Comparison of ENCODE assay signal across 9 cellular contexts in the genomic region with DNA sequence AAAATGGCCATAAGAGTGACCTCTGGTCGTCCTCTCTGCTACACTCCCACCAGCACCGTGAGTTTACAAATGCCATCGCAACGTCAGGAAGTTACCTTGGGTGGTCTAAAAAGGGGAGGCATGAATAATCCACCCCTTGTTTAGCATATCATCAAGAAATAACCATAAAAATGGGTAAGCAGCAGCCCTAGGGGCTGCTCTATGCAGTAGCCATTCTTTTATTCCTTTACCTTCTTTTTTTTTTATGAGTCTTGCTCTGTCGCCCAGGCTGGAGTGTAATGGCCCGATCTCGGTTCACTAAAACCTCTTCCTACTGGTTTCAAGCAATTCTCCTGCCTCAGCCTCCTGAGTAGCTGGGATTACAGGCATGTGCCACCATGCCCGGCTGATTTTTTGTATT. TPM values are rescaled to one million over a fixed set of nuclear protein-coding genes. Genes with fewer than 3 reads are reported as not detected.
DNase-seq lines count a peak whose midpoint lies in the region; TF ChIP-seq lines count a peak whose summit lies in the region.
"Not testable (repeated sequence)": the region's sequence is repeated elsewhere in the genome, so short reads cannot be mapped to it uniquely, and the experiment has no call there.
"Had no signal": no experiment of that assay in that cellular context is flagged by ENCODE, and none has a peak within 500 bp of the region (broad histone marks: within the 10 kb centered on the region; RNA-seq: fewer than 3 reads in every experiment).

No MANE protein-coding gene starts in this region.

- not testable (repeated sequence) for TF ChIP-seq EP300 in sigmoid colon (IDR thresholded peaks at IDR 0.05); suprapubic skin (IDR thresholded peaks at IDR 0.05)

- H3K27ac ChIP-seq in esophagus (ENCODE audit: low read depth in 2 of 2, low read length in 1 of 2) = peak overlapping the region; percentile 32 to 83
- peak overlapping the region; percentile 96 for H3K27ac ChIP-seq in left ventricle myocardium inferior (replicated peaks)
- not testable (repeated sequence) for H3K27ac ChIP-seq in mesenchymal stem cell (ENCODE audit: low read length, poor library complexity, severe bottlenecking)
- H3K27ac ChIP-seq in sigmoid colon = peak overlapping the region; percentile 85 to 97 (median 92)
- H3K27ac ChIP-seq in suprapubic skin = peak overlapping the region; percentile 25
- H3K27ac ChIP-seq in vagina = peak overlapping the region; percentile 87

- not testable (repeated sequence) for TF ChIP-seq POLR2A in sigmoid colon (IDR thresholded peaks at IDR 0.05); suprapubic skin (IDR thresholded peaks at IDR 0.05); vagina (IDR thresholded peaks at IDR 0.05)

- H2BK120ac ChIP-seq in mesenchymal stem cell (ENCODE audit: low read depth, low read length) = not testable (repeated sequence)

- H3K27me3 Mint-ChIP-seq in HFFc6 (ENCODE audit: insufficient read depth) = not testable (repeated sequence)

- not testable (repeated sequence) for H2BK15ac ChIP-seq in mesenchymal stem cell (ENCODE audit: low read depth, poor library complexity, severe bottlenecking)

- not testable (repeated sequence) for H3K18ac ChIP-seq in mesenchymal stem cell (ENCODE audit: low read depth in 1 of 2, low read length in 2 of 2)

- H3K4me3 ChIP-seq in adipocyte (ENCODE audit: low read length); esophagus (ENCODE audit: low read depth in 1 of 2, low read length in 2 of 2); left ventricle myocardium inferior: not testable (repeated sequence)
- H3K4me3 ChIP-seq in mesenchymal stem cell (ENCODE audit: insufficient read depth in 1 of 2, low read depth in 1 of 2, low read length in 2 of 2) (peak overlapping the region in 1 of 2 experiments; percentile 53), sigmoid colon (peak overlapping the region in 1 of 4 donors; percentile 5), suprapubic skin (peak overlapping the region; percentile 16), vagina (peak overlapping the region; percentile 12 to 25)

- H3K9ac ChIP-seq in adipocyte (ENCODE audit: low read length) (peak overlapping the region; percentile 62), mesenchymal stem cell (ENCODE audit: low read length) (peak overlapping the region; percentile 70)

- peaks cover 16% of the 10 kb centered on the region for H3K36me3 ChIP-seq in adipocyte (ENCODE audit: control insufficient read depth, insufficient read depth, low read length, severe bottlenecking)
- H3K36me3 ChIP-seq in esophagus (ENCODE audit: control insufficient read depth in 2 of 2, insufficient read depth in 2 of 2, low read length in 1 of 2); suprapubic skin; vagina: not testable (repeated sequence)
- H3K36me3 ChIP-seq in left ventricle myocardium inferior = peaks cover 20% of the 10 kb centered on the region
- H3K36me3 ChIP-seq in mesenchymal stem cell (ENCODE audit: control insufficient read depth in 1 of 2, insufficient read depth in 2 of 2, low read depth in 1 of 2, low read length in 2 of 2) = peaks cover 36 to 37% of the 10 kb centered on the region in 2 experiments
- H3K36me3 ChIP-seq in sigmoid colon = peaks cover 0 to 16% (median 0%) of the 10 kb centered on the region in 4 donors

- H2BK12ac ChIP-seq in mesenchymal stem cell (ENCODE audit: low read length in 2 of 2) = not testable (repeated sequence)

- TF ChIP-seq CTCF in HFFc6 (IDR thresholded peaks at IDR 0.05); left ventricle myocardium inferior (IDR thresholded peaks at IDR 0.05; ENCODE audit: borderline replicate concordance); sigmoid colon (IDR thresholded peaks at IDR 0.05); suprapubic skin (IDR thresholded peaks at IDR 0.05); vagina (IDR thresholded peaks at IDR 0.05): not testable (repeated sequence)

- intact Hi-C loops in left ventricle myocardium inferior (cut with micrococcal nuclease); sigmoid colon (cut with DNase I); vagina (cut with DNase I): not testable (repeated sequence)

- not testable (repeated sequence) for H2BK5ac ChIP-seq in mesenchymal stem cell (ENCODE audit: low read depth, low read length, poor library complexity, severe bottlenecking)

- not testable (repeated sequence) for H3K9me3 Mint-ChIP-seq in HFFc6

- H2AFZ ChIP-seq in mesenchymal stem cell (ENCODE audit: low read depth, low read length) = not testable (repeated sequence)

- H4K91ac ChIP-seq in mesenchymal stem cell (ENCODE audit: low read length) = not testable (repeated sequence)

- H3K4me1 ChIP-seq in adipocyte (ENCODE audit: control insufficient read depth, insufficient read depth, low read length) (peaks cover 46% of the 10 kb centered on the region), esophagus (ENCODE audit: control insufficient read depth in 2 of 2, insufficient read depth in 2 of 2, low read length in 1 of 2) (peaks cover 8 to 27% of the 10 kb centered on the region in 2 donors), left ventricle myocardium inferior (peaks cover 98% of the 10 kb centered on the region), mesenchymal stem cell (ENCODE audit: control insufficient read depth, insufficient read depth, low read depth, low read length) (peaks cover 34% of the 10 kb centered on the region), sigmoid colon (peaks cover 0 to 60% (median 56%) of the 10 kb centered on the region in 4 donors), suprapubic skin (peaks cover 50% of the 10 kb centered on the region), vagina (peaks cover 88% of the 10 kb centered on the region)

- peak overlapping the region; percentile 89 for H3K27ac Mint-ChIP-seq in HFFc6

- H3K4me3 Mint-ChIP-seq in HFFc6 = peak overlapping the region; percentile 50

- DNase-seq in HFFc6; adipocyte (ENCODE audit: low read depth); left ventricle myocardium inferior; mesenchymal stem cell; sigmoid colon; suprapubic skin (ENCODE audit: low spot score in 2 of 2); vagina (ENCODE audit: extremely low spot score in 2 of 2): not testable (repeated sequence)

- H3K4ac ChIP-seq in mesenchymal stem cell (ENCODE audit: low read depth in 1 of 2, low read length in 2 of 2) = not testable (repeated sequence)

- peaks cover 35% of the 10 kb centered on the region for H3K4me1 Mint-ChIP-seq in HFFc6 (ENCODE audit: low read depth)

- H3K9me3 ChIP-seq in adipocyte (ENCODE audit: control insufficient read depth, low read length); esophagus (ENCODE audit: control insufficient read depth in 2 of 2, insufficient read depth in 1 of 2, low read depth in 1 of 2, low read length in 1 of 2); left ventricle myocardium inferior (replicated peaks); mesenchymal stem cell (ENCODE audit: control insufficient read depth, low read length); sigmoid colon; suprapubic skin; vagina: not testable (repeated sequence)

- H3K14ac ChIP-seq in mesenchymal stem cell (ENCODE audit: low read length in 2 of 2) = not testable (repeated sequence)

- H3K23ac ChIP-seq in mesenchymal stem cell (ENCODE audit: low read length in 2 of 2) = not testable (repeated sequence)

- H3K4me2 ChIP-seq in mesenchymal stem cell (ENCODE audit: low read length, poor library complexity, severe bottlenecking) = not testable (repeated sequence)

- not testable (repeated sequence) for H2AK5ac ChIP-seq in mesenchymal stem cell (ENCODE audit: low read length, severe bottlenecking)

- not testable (repeated sequence) for H4K8ac ChIP-seq in mesenchymal stem cell (ENCODE audit: low read length)

- H3K36me3 Mint-ChIP-seq in HFFc6 (ENCODE audit: low read depth) = not testable (repeated sequence)

- H3K27me3 ChIP-seq in adipocyte (replicated peaks; ENCODE audit: control insufficient read depth, insufficient read depth, low read length); esophagus (ENCODE audit: control insufficient read depth in 1 of 2, insufficient read depth in 2 of 2, low read length in 2 of 2); left ventricle myocardium inferior (ENCODE audit: low read depth); mesenchymal stem cell (ENCODE audit: control insufficient read depth in 1 of 2, insufficient read depth in 1 of 2, low read length in 2 of 2); sigmoid colon; suprapubic skin; vagina: not testable (repeated sequence)

- 57 to 62% methylated on average over 8 of the region's 8 CpGs for WGBS in esophagus, 2 donors
- 76% methylated on average over 8 of the region's 8 CpGs for WGBS in mesenchymal stem cell
- WGBS in sigmoid colon, 2 donors = 60 to 71% methylated on average over 8 of the region's 8 CpGs
- 49% methylated on average over 8 of the region's 8 CpGs for WGBS in suprapubic skin

- H3K79me1 ChIP-seq in mesenchymal stem cell (replicated peaks; ENCODE audit: low read length, poor library complexity, severe bottlenecking) = peaks cover 41% of the 10 kb centered on the region

RNA-seq across cellular contexts. Expression of gene A4GALT, which starts 21.8 kb away (rescaled TPM):
- total RNA-seq in HFFc6 (2021; fragmentation: NEBNext Ultra II Directional; extraction: Animal tissue kit (Norgen Biotek cat#: 25700)) = 10 to 100 TPM; 12.2 to 14.3 (median 13.1) TPM
- polyA plus RNA-seq in esophagus = 10 to 100 TPM; 19.3 to 50.3 TPM
- 94.9 TPM for total RNA-seq in left ventricle myocardium inferior
- polyA plus RNA-seq in mesenchymal stem cell (2013, experiment 1 of 2) = 10.1 TPM
- polyA plus RNA-seq in mesenchymal stem cell (2013, experiment 2 of 2) = 9.6 TPM
- 10 to 100 TPM; 23.5 to 51.0 (median 27.7) TPM for total RNA-seq in sigmoid colon
- 10 to 100 TPM in 2 of 3 donors, 1 to 10 TPM in 1; 1.6 to 17.3 (median 12.6) TPM for polyA plus RNA-seq in sigmoid colon
- 10 to 100 TPM in 2 of 4 donors, 1 to 10 TPM in 2; 6.7 to 11.6 (median 8.8) TPM for total RNA-seq in suprapubic skin
- total RNA-seq in vagina = 35.6 TPM

RNA-seq across cellular contexts. Expression of gene CYB5R3, which starts 49.7 kb away (rescaled TPM):
- total RNA-seq in HFFc6 (2021; fragmentation: NEBNext Ultra II Directional; extraction: Animal tissue kit (Norgen Biotek cat#: 25700)) = 100 to 1,000 TPM; 315 to 413 (median 347) TPM
- polyA plus RNA-seq in esophagus (100 to 1,000 TPM in 1 of 2 donors, 10 to 100 TPM in 1; 52.7 to 112 TPM), sigmoid colon (100 to 1,000 TPM in 1 of 3 donors, 10 to 100 TPM in 2; 44.9 to 158 (median 78.7) TPM)
- total RNA-seq in left ventricle myocardium inferior (298 TPM), sigmoid colon (100 to 1,000 TPM in 2 of 4 donors, 10 to 100 TPM in 2; 71.5 to 156 (median 88.6) TPM), suprapubic skin (100 to 1,000 TPM; 107 to 159 (median 138) TPM), vagina (174 TPM)
- polyA plus RNA-seq in mesenchymal stem cell (2013, experiment 1 of 2) = 390 TPM
- 388 TPM for polyA plus RNA-seq in mesenchymal stem cell (2013, experiment 2 of 2)

RNA-seq across cellular contexts. Expression of gene ATP5MGL, which starts 58.5 kb away (rescaled TPM):
- under 1 TPM in 3 of 6 experiments, not detected in 3; 0.26 to 0.64 (median 0.54) TPM for total RNA-seq in HFFc6 (2021; fragmentation: NEBNext Ultra II Directional; extraction: Animal tissue kit (Norgen Biotek cat#: 25700))
- polyA plus RNA-seq in esophagus (under 1 TPM in 1 of 2 donors, not detected in 1; 0.31 TPM), sigmoid colon (under 1 TPM in 1 of 3 donors, not detected in 2; 0.25 TPM)
- total RNA-seq in left ventricle myocardium inferior (0.38 TPM), sigmoid colon (under 1 TPM in 1 of 4 donors, not detected in 3; 0.66 TPM), suprapubic skin (1 to 10 TPM in 3 of 4 donors, not detected in 1; 1.3 to 3.9 (median 1.5) TPM), vagina (not detected)
- polyA plus RNA-seq in mesenchymal stem cell (2013, experiment 1 of 2) = not detected
- not detected for polyA plus RNA-seq in mesenchymal stem cell (2013, experiment 2 of 2)
- total RNA-seq: HT1080 had no signal
